Comparison of ENCODE assay signal across 11 cellular contexts in genomic region chr10:79405221-79405994, GRCh38. TPM values are rescaled to one million over a fixed set of nuclear protein-coding genes. Genes with fewer than 3 reads are reported as not detected.
DNase-seq lines count a peak whose midpoint lies in the region; ATAC-seq and TF ChIP-seq lines count a peak whose summit lies in the region.
"Had no signal": no experiment of that assay in that cellular context is flagged by ENCODE, and none has a peak within 500 bp of the region (broad histone marks: within the 10 kb centered on the region; RNA-seq: fewer than 3 reads in every experiment).

No MANE protein-coding gene starts in this region.

- WGBS in spleen, 5 donors = 54 to 73% (median 61%) methylated on average over 12 to 13 of the region's 13 CpGs

- ATAC-seq in left lung = peak; percentile 7
- ATAC-seq: activated naive CD4-positive, alpha-beta T cell treated with anti-CD3 and anti-CD28 coated beads, Interleukin-2, amount 50 U/mL, for 72 hours had no signal

- H3K9me3 ChIP-seq in left lung (no peaks in the 10 kb centered on the region), spleen (no peaks in the 10 kb centered on the region)

- H3K4me3 ChIP-seq in left lung (no peak overlapping the region), spleen (no peak overlapping the region)

- H3K27ac ChIP-seq in left lung (peak overlapping the region; percentile 26 to 79), spleen (peak overlapping the region in 6 of 8 donors; percentile 29 to 92 (median 70))

- H3K36me3 Mint-ChIP-seq in activated T-cell treated with anti-CD3 and anti-CD28 coated beads, Interleukin-2, amount 50 U/mL, for 24 hours (ENCODE audit: low read depth) = no peaks in the 10 kb centered on the region
- H3K36me3 Mint-ChIP-seq: activated naive CD4-positive, alpha-beta T cell treated with anti-CD3 and anti-CD28 coated beads, Interleukin-2, amount 50 U/mL, for 72 hours had no signal

- H3K4me1 Mint-ChIP-seq in activated T-cell treated with anti-CD3 and anti-CD28 coated beads, Interleukin-2, amount 50 U/mL, for 24 hours (ENCODE audit: low read depth) = no peaks in the 10 kb centered on the region

- POLR2A ChIA-PET in HEK293T (lab: Yijun Ruan, JAX) = no interaction called here

- no peak overlapping the region for H3K4me3 Mint-ChIP-seq in activated T-cell treated with anti-CD3 and anti-CD28 coated beads, Interleukin-2, amount 50 U/mL, for 24 hours

- intact Hi-C loops in left lung (cut with DNase I) (no loop called here), spleen (cut with DNase I; ENCODE audit: low total_unique reads) (no loop called here)

- TF ChIP-seq CTCF in left lung (IDR thresholded peaks at IDR 0.05) = no peak
- no peak for TF ChIP-seq CTCF in spleen (IDR thresholded peaks at IDR 0.05 in 8 of 11, conservative IDR thresholded peaks at IDR 0.05 in 3 of 11)

- H3K36me3 ChIP-seq in left lung (no peaks in the 10 kb centered on the region), spleen (no peaks in the 10 kb centered on the region)

- no peaks in the 10 kb centered on the region for H3K27me3 Mint-ChIP-seq in activated T-cell treated with anti-CD3 and anti-CD28 coated beads, Interleukin-2, amount 50 U/mL, for 24 hours

- H3K27me3 ChIP-seq in left lung (peaks cover 0 to 16% of the 10 kb centered on the region in 2 donors), spleen (replicated peaks in 1 of 7) (peaks cover 0 to 5% (median 0%) of the 10 kb centered on the region in 7 donors)

- no peaks in the 10 kb centered on the region for H3K9me3 Mint-ChIP-seq in activated T-cell treated with anti-CD3 and anti-CD28 coated beads, Interleukin-2, amount 50 U/mL, for 24 hours
- H3K9me3 Mint-ChIP-seq: activated naive CD4-positive, alpha-beta T cell treated with anti-CD3 and anti-CD28 coated beads, Interleukin-2, amount 50 U/mL, for 72 hours had no signal

- TF ChIP-seq POLR2A in spleen (IDR thresholded peaks at IDR 0.05) = no peak

- DNase-seq in HEK293T (ENCODE audit: extremely low spot score) (peak; percentile 61), amniotic epithelial cell (ENCODE audit: low read depth) (peak; percentile 43), left lung (peak; percentile 48 to 60), spleen (peak; percentile 65), COLO829 (ENCODE audit: low spot score) (no peak), glomerular visceral epithelial cell (ENCODE audit: extremely low spot score) (no peak)
- no peak for DNase-seq in activated T-cell treated with anti-CD3 and anti-CD28 coated beads, Interleukin-2, amount 50 U/mL, for 24 hours
- no peak for DNase-seq in activated CD8-positive, alpha-beta memory T cell treated with anti-CD3 and anti-CD28 coated beads, Interleukin-2, amount 50 U/mL, for 48 hours
- DNase-seq: activated CD4-positive, alpha-beta T cell treated with anti-CD3 and anti-CD28 coated beads for 4 hours; NCI-H2081 had no signal

- peaks cover 61 to 88% of the 10 kb centered on the region in 2 donors for H3K4me1 ChIP-seq in left lung
- peaks cover 50 to 98% (median 76%) of the 10 kb centered on the region in 6 donors for H3K4me1 ChIP-seq in spleen

- CTCF ChIA-PET in HEK293T (lab: Yijun Ruan, JAX) = interaction anchor here (0.7 to 1.6 kb wide), 2 partner anchors 62 to 72 kb away, joined by 4 to 6 read pairs; no protein-coding TSS in a partner anchor

- no peak overlapping the region for H3K27ac Mint-ChIP-seq in activated T-cell treated with anti-CD3 and anti-CD28 coated beads, Interleukin-2, amount 50 U/mL, for 24 hours
- H3K27ac Mint-ChIP-seq: activated naive CD4-positive, alpha-beta T cell treated with anti-CD3 and anti-CD28 coated beads, Interleukin-2, amount 50 U/mL, for 72 hours had no signal

TF ChIP-seq in HEK293T, 16 proteins besides CTCF, POLR2A, EP300 and RAD21:
- TF ChIP-seq PKNOX1 (IDR thresholded peaks at IDR 0.05) (peak; percentile 83), ELF4 (IDR thresholded peaks at IDR 0.05) (no peak), TARDBP (IDR thresholded peaks at IDR 0.05) (no peak), FOXM1 (IDR thresholded peaks at IDR 0.05; ENCODE audit: borderline replicate concordance) (peak; percentile 63; the same call in 1 of the 2 replicates)

RNA-seq across cellular contexts. Expression of gene ZCCHC24, which starts 40.0 kb away (rescaled TPM):
- total RNA-seq in left lung (10 to 100 TPM; 31.2 to 42.4 TPM), spleen (10 to 100 TPM; 12.6 to 34.1 (median 27.1) TPM)
- polyA plus RNA-seq in spleen = 10 to 100 TPM in 1 of 3 donors, 1 to 10 TPM in 2; 4.9 to 11.8 (median 5.8) TPM

RNA-seq across cellular contexts. Expression of gene PPIF, which starts 58.1 kb away (rescaled TPM):
- total RNA-seq in left lung = 10 to 100 TPM; 32.9 to 75.6 TPM
- total RNA-seq in spleen = 10 to 100 TPM; 65.0 to 99.3 (median 73.2) TPM
- polyA plus RNA-seq in spleen = 10 to 100 TPM; 29.2 to 66.9 (median 33.5) TPM

Comparison
In these comparisons a context has a peak if more than half of its experiments do, and no peak if none do; other contexts are left out.
1. DNase-seq: peak in HEK293T (single experiment), amniotic epithelial cell (single experiment), left lung (2 of 2) and spleen (single experiment); none in activated T-cell treated with anti-CD3 and anti-CD28 coated beads, Interleukin-2, amount 50 U/mL, for 24 hours (single experiment), COLO829 (single experiment), activated CD8-positive, alpha-beta memory T cell treated with anti-CD3 and anti-CD28 coated beads, Interleukin-2, amount 50 U/mL, for 48 hours (single experiment) and glomerular visceral epithelial cell (single experiment).